Comparison of ENCODE assay signal across 18 cellular contexts in genomic region chr1:24209097-24209496, GRCh38. TPM values are rescaled to one million over a fixed set of nuclear protein-coding genes. Genes with fewer than 3 reads are reported as not detected.
DNase-seq lines count a peak whose midpoint lies in the region; ATAC-seq and TF ChIP-seq lines count a peak whose summit lies in the region.
"Had no signal": no experiment of that assay in that cellular context is flagged by ENCODE, and none has a peak within 500 bp of the region (broad histone marks: within the 10 kb centered on the region; RNA-seq: fewer than 3 reads in every experiment).

No MANE protein-coding gene starts in this region.

- no peaks in the 10 kb centered on the region for H3K4me1 Mint-ChIP-seq in GM23338
- no peaks in the 10 kb centered on the region for H3K4me1 Mint-ChIP-seq in central memory CD8-positive, alpha-beta T cell
- H3K4me1 Mint-ChIP-seq: CD14-positive monocyte had no signal

- 71% methylated on average over 5 of the region's 5 CpGs for WGBS in SK-N-SH (ENCODE audit: low lambda C conversion rate)
- 92% methylated on average over 5 of the region's 5 CpGs for WGBS in mesenchymal stem cell

- no peak overlapping the region for H3K18ac ChIP-seq in mesenchymal stem cell (ENCODE audit: low read depth in 1 of 2, low read length in 2 of 2)

- H3K14ac ChIP-seq in mesenchymal stem cell (ENCODE audit: low read length in 2 of 2), result no peak overlapping the region

- H3K4me3 Mint-ChIP-seq in GM23338, result no peak overlapping the region
- no peak overlapping the region for H3K4me3 Mint-ChIP-seq in central memory CD8-positive, alpha-beta T cell
- H3K4me3 Mint-ChIP-seq: CD14-positive monocyte; CD4-positive, alpha-beta memory T cell; H9; IgD-negative memory B cell had no signal

- H3K4me2 ChIP-seq in SK-N-SH, result no peak overlapping the region
- H3K4me2 ChIP-seq in GM23338, result no peak overlapping the region
- H3K4me2 ChIP-seq in mesenchymal stem cell (ENCODE audit: low read length, poor library complexity, severe bottlenecking), result no peak overlapping the region
- H3K4me2 ChIP-seq: BLaER1 had no signal

- ATAC-seq in SK-N-SH treated with all-trans-retinoic acid at 6 μM for 48 hours (peak; percentile 37; the same call in 1 of the 3 replicates), GM23338 (no peak)
- ATAC-seq in central memory CD8-positive, alpha-beta T cell (replicated peaks; ENCODE audit: extremely low read depth, poor library complexity, severe bottlenecking), result no peak
- ATAC-seq: HepG2 had no signal

- H4K8ac ChIP-seq in mesenchymal stem cell (ENCODE audit: low read length), result no peak overlapping the region

- no peaks in the 10 kb centered on the region for H3K9me2 ChIP-seq in SK-N-SH
- no peaks in the 10 kb centered on the region for H3K9me2 ChIP-seq in GM23338 (ENCODE audit: insufficient read depth)

- H2BK12ac ChIP-seq in mesenchymal stem cell (ENCODE audit: low read length in 2 of 2), result no peak overlapping the region

- CTCF ChIA-PET in SK-N-SH (lab: Yijun Ruan, JAX), result interaction anchor here (0.9 to 9.0 kb wide), 5 partner anchors 10 to 426 kb away, joined by 3 to 135 read pairs (median 5); no protein-coding TSS in a partner anchor

- H3F3A ChIP-seq in SK-N-SH (replicated peaks; ENCODE audit: insufficient read depth), result peaks cover 14% of the 10 kb centered on the region
- H3F3A ChIP-seq in GM23338 (replicated peaks; ENCODE audit: low read depth), result no peaks in the 10 kb centered on the region

- H4K20me1 ChIP-seq in SK-N-SH (ENCODE audit: insufficient read depth) (no peaks in the 10 kb centered on the region), GM23338 (replicated peaks; ENCODE audit: insufficient read depth) (no peaks in the 10 kb centered on the region)
- H4K20me1 ChIP-seq: BLaER1 had no signal

- H3K36me3 ChIP-seq in SK-N-SH (replicated peaks in 1 of 2; ENCODE audit: control insufficient read depth in 1 of 2, insufficient read depth in 2 of 2, low read length in 1 of 2) (no peaks in the 10 kb centered on the region), GM23338 (ENCODE audit: insufficient read depth) (no peaks in the 10 kb centered on the region), mesenchymal stem cell (ENCODE audit: control insufficient read depth in 1 of 2, insufficient read depth in 2 of 2, low read depth in 1 of 2, low read length in 2 of 2) (no peaks in the 10 kb centered on the region)
- H3K36me3 ChIP-seq: BLaER1 had no signal

- H3K79me1 ChIP-seq in mesenchymal stem cell (replicated peaks; ENCODE audit: low read length, poor library complexity, severe bottlenecking), result no peaks in the 10 kb centered on the region

- no peaks in the 10 kb centered on the region for H3K79me2 ChIP-seq in SK-N-SH (ENCODE audit: insufficient read depth)
- H3K79me2 ChIP-seq in GM23338 (replicated peaks; ENCODE audit: insufficient read depth), result no peaks in the 10 kb centered on the region

- POLR2A ChIA-PET in SK-N-SH (lab: Yijun Ruan, JAX), result no interaction called here

- H3K9ac ChIP-seq in SK-N-SH (no peak overlapping the region), mesenchymal stem cell (ENCODE audit: low read length) (no peak overlapping the region)
- H3K9ac ChIP-seq: BLaER1 had no signal

- H3K27me3 ChIP-seq in SK-N-SH (ENCODE audit: insufficient read depth) (peaks cover under 1% of the 10 kb centered on the region; the same call in 1 of the 2 replicates), GM23338 (ENCODE audit: insufficient read depth) (no peaks in the 10 kb centered on the region), mesenchymal stem cell (ENCODE audit: control insufficient read depth in 1 of 2, insufficient read depth in 1 of 2, low read length in 2 of 2) (peaks cover 14 to 55% of the 10 kb centered on the region in 2 experiments)
- H3K27me3 ChIP-seq: BLaER1 had no signal

- no peak overlapping the region for H4K91ac ChIP-seq in mesenchymal stem cell (ENCODE audit: low read length)

- H3K27ac ChIP-seq in SK-N-SH (ENCODE audit: low read depth in 2 of 2, low read length in 1 of 2) (no peak overlapping the region), GM23338 (ENCODE audit: low read depth) (no peak overlapping the region), mesenchymal stem cell (ENCODE audit: low read length, poor library complexity, severe bottlenecking) (no peak overlapping the region)
- H3K27ac ChIP-seq: BLaER1 had no signal

- H3K9me3 Mint-ChIP-seq in GM23338, result peaks cover 6% of the 10 kb centered on the region
- H3K9me3 Mint-ChIP-seq in central memory CD8-positive, alpha-beta T cell, result peaks cover 13% of the 10 kb centered on the region

- no peak overlapping the region for H2BK120ac ChIP-seq in mesenchymal stem cell (ENCODE audit: low read depth, low read length)

- H3K23ac ChIP-seq in mesenchymal stem cell (ENCODE audit: low read length in 2 of 2), result no peak overlapping the region

- H2BK15ac ChIP-seq in mesenchymal stem cell (ENCODE audit: low read depth, poor library complexity, severe bottlenecking), result no peak overlapping the region

- H3K27me3 Mint-ChIP-seq in GM23338 (ENCODE audit: insufficient read depth, low read depth, poor library complexity), result no peaks in the 10 kb centered on the region
- H3K27me3 Mint-ChIP-seq in central memory CD8-positive, alpha-beta T cell, result no peaks in the 10 kb centered on the region
- H3K27me3 Mint-ChIP-seq: CD4-positive, alpha-beta memory T cell; IgD-negative memory B cell had no signal

- no peak overlapping the region for H3K4ac ChIP-seq in mesenchymal stem cell (ENCODE audit: low read depth in 1 of 2, low read length in 2 of 2)

- no peak overlapping the region for H3K4me3 ChIP-seq in SK-N-SH (ENCODE audit: low read depth in 2 of 2, low read length in 1 of 2)
- H3K4me3 ChIP-seq in GM23338, result no peak overlapping the region
- H3K4me3 ChIP-seq in mesenchymal stem cell (ENCODE audit: insufficient read depth in 1 of 2, low read depth in 1 of 2, low read length in 2 of 2), result no peak overlapping the region
- H3K4me3 ChIP-seq: BLaER1 had no signal

- H2AK5ac ChIP-seq in mesenchymal stem cell (ENCODE audit: low read length, severe bottlenecking), result no peak overlapping the region

- H2AFZ ChIP-seq in SK-N-SH (ENCODE audit: low read depth) (no peak overlapping the region), GM23338 (0 out of 2 replicates have a peak overlapping the region, but pooled peaks have one; percentile 32), mesenchymal stem cell (ENCODE audit: low read depth, low read length) (no peak overlapping the region)

- no peak for TF ChIP-seq RAD21 in SK-N-SH (IDR thresholded peaks at IDR 0.05; ENCODE audit: low read length)

- no peak for TF ChIP-seq CTCF in SK-N-SH (IDR thresholded peaks at IDR 0.05)
- no peak for TF ChIP-seq CTCF in GM23338 (conservative IDR thresholded peaks at IDR 0.05; ENCODE audit: low read depth in 2 of 2)

- DNase-seq in SK-N-SH (no peak), GM23338 (ENCODE audit: low spot score) (no peak), NCI-H82 treated with DMSO at 0.1 percent for 48 hours (lab: John Stamatoyannopoulos, UW; ENCODE audit: unreplicated experiment) (peak; percentile 52), DMS79 (lab: John Stamatoyannopoulos, UW) (no peak), mesenchymal stem cell (no peak)
- DNase-seq in central memory CD8-positive, alpha-beta T cell (ENCODE audit: low spot score in 2 of 2), result no peak
- DNase-seq: 8988T; Calu3; CD4-positive, alpha-beta memory T cell; GDM1; GOT3; H9 had no signal

- no peak overlapping the region for H2BK5ac ChIP-seq in mesenchymal stem cell (ENCODE audit: low read depth, low read length, poor library complexity, severe bottlenecking)

- no peak for TF ChIP-seq EP300 in SK-N-SH (IDR thresholded peaks at IDR 0.05; ENCODE audit: borderline replicate concordance in 1 of 2, low read depth in 1 of 2, low read length in 1 of 2)

- H3K4me1 ChIP-seq in SK-N-SH (ENCODE audit: control insufficient read depth in 1 of 2, insufficient read depth in 2 of 2, low read depth in 1 of 2, low read length in 1 of 2) (no peaks in the 10 kb centered on the region; a peak in 1 of 4 replicates), GM23338 (ENCODE audit: insufficient read depth) (no peaks in the 10 kb centered on the region), mesenchymal stem cell (ENCODE audit: control insufficient read depth, insufficient read depth, low read depth, low read length) (peaks cover 11% of the 10 kb centered on the region)
- H3K4me1 ChIP-seq: BLaER1 had no signal

- H3K9me3 ChIP-seq in SK-N-SH (no peaks in the 10 kb centered on the region), mesenchymal stem cell (ENCODE audit: control insufficient read depth, low read length) (no peaks in the 10 kb centered on the region)

- no peaks in the 10 kb centered on the region for H3K36me3 Mint-ChIP-seq in GM23338 (ENCODE audit: low read depth)
- peaks cover 6% of the 10 kb centered on the region for H3K36me3 Mint-ChIP-seq in central memory CD8-positive, alpha-beta T cell (ENCODE audit: insufficient read depth)
- H3K36me3 Mint-ChIP-seq: CD14-positive monocyte; CD4-positive, alpha-beta memory T cell; IgD-negative memory B cell had no signal

- no peak overlapping the region for H3K27ac Mint-ChIP-seq in GM23338
- H3K27ac Mint-ChIP-seq in central memory CD8-positive, alpha-beta T cell (ENCODE audit: low read depth), result peak overlapping the region; percentile 35
- H3K27ac Mint-ChIP-seq: CD14-positive monocyte, IgD-negative memory B cell had no signal

TF ChIP-seq in SK-N-SH, 30 proteins besides CTCF, POLR2A, EP300 and RAD21 (continues in another document):
- TF ChIP-seq RCOR1 (IDR thresholded peaks at IDR 0.05; ENCODE audit: low read length) (no peak), YY1 (IDR thresholded peaks at IDR 0.05; ENCODE audit: low read depth) (no peak), GABPA (IDR thresholded peaks at IDR 0.05; ENCODE audit: low read depth) (no peak)

TF ChIP-seq in GM23338, 12 proteins besides CTCF, POLR2A, EP300 and RAD21 (continues in another document):
- no peak for TF ChIP-seq CREB1 (CRISPR knock-in tag; IDR thresholded peaks at IDR 0.05; ENCODE audit: low read depth)
- no peak for TF ChIP-seq NANOG (IDR thresholded peaks at IDR 0.05; ENCODE audit: borderline replicate concordance)
- TF ChIP-seq EZH2 (IDR thresholded peaks at IDR 0.05; ENCODE audit: low read depth, unreplicated experiment), result no peak
- TF ChIP-seq STAT1 (IDR thresholded peaks at IDR 0.05; ENCODE audit: unreplicated experiment), result no peak
- TF ChIP-seq ZNF331 (CRISPR knock-in tag; IDR thresholded peaks at IDR 0.05; ENCODE audit: low read depth), result no peak
- no peak for TF ChIP-seq JUNB (IDR thresholded peaks at IDR 0.05; ENCODE audit: unreplicated experiment)

RNA-seq across cellular contexts. Expression of gene IFNLR1, which starts 22.0 kb away (rescaled TPM):
- polyA plus RNA-seq in SK-N-SH (2012; rRNA removed), result 0.29 and 0.30 TPM in 2 replicates
- 0.14 and 0.20 TPM in 2 replicates for polyA plus RNA-seq in SK-N-SH (2012; cell fraction: cytosol; rRNA removed)
- 0.13 and 0.16 TPM in 2 replicates for polyA plus RNA-seq in SK-N-SH (2012; cell fraction: nucleus; rRNA removed)
- 4.2 and 4.3 TPM in 2 replicates for total RNA-seq in GM23338 (2014; rRNA removed; shearing (Covaris generic))
- polyA plus RNA-seq in GM23338 (2016; fragmentation: Nextera tagmentation; extraction: Ambion mirVana), result 6.2 and 8.9 TPM in 2 replicates
- 0.12 TPM for polyA plus RNA-seq in mesenchymal stem cell (2013, experiment 1 of 2)
- 0.15 TPM for polyA plus RNA-seq in mesenchymal stem cell (2013, experiment 2 of 2)
- polyA plus RNA-seq: AG04450, CD14-positive monocyte had no signal
